Comparison of ENCODE assay signal across 16 cellular contexts in the genomic region with DNA sequence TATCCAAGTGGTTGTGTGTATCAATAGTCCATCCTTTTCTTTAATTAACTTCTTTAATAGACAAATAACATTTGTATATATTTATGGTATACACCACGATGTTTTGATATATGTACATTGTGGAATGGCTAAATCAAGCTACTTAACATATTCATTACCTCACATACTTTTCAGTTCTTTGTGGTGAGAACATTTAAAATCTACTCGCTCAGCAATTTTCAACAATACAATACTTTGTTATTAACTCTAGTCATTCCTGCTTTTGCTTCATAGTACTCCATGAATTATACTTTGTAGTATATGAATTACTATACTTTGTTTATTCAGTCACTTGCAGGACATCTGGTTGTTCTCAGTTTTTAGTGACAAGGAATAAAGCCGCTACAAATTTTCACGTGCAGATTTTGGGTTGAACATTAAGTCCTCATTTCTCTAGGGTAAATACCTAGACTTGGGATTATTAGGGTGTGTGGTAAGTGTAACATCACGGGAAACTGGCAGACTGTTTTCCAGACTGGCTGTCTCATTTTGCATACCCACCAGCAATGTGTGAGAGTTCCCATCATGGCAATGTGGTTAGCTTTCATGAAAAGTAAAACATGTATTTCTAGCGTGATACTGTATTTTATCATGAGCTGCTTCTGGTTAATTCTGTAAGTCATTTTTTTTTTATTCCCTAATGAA.
"Had no signal": no experiment of that assay in that cellular context is flagged by ENCODE, and none has a peak within 500 bp of the region (broad histone marks: within the 10 kb centered on the region; RNA-seq: fewer than 3 reads in every experiment).

No MANE protein-coding gene starts in this region.

- H3K4me1 ChIP-seq: colonic mucosa, esophagus muscularis mucosa, gastrocnemius medialis, uterus had no signal

- H3K9me3 ChIP-seq: colonic mucosa, esophagus muscularis mucosa, gastrocnemius medialis, stomach, uterus had no signal

- H3K27me3 ChIP-seq: colonic mucosa, esophagus muscularis mucosa, gastrocnemius medialis, stomach, uterus had no signal

- FAIRE-seq: bronchial epithelial cell, islet of Langerhans had no signal

- ATAC-seq: activated CD4-positive, alpha-beta T cell treated with anti-CD3 and anti-CD28 coated beads for 36 hours; gastrocnemius medialis had no signal

- H3K36me3 ChIP-seq: colonic mucosa, esophagus muscularis mucosa, gastrocnemius medialis, stomach, uterus had no signal

- DNase-seq: activated B cell treated with CpG ODN at 0.5 μM for 24 hours; activated CD4-positive, alpha-beta T cell treated with anti-CD3 and anti-CD28 coated beads for 36 hours; activated CD4-positive, alpha-beta T cell treated with anti-CD3 and anti-CD28 coated beads, Interleukin-2, amount 50 U/mL, for 48 hours; activated naive CD4-positive, alpha-beta T cell treated with Interleukin-2 at 50 U/mL for 16 hours; activated naive CD8-positive, alpha-beta T cell treated with anti-CD3 and anti-CD28 coated beads for 36 hours; activated T-cell treated with anti-CD3 and anti-CD28 coated beads, Interleukin-2, amount 50 U/mL, for 48 hours; colonic mucosa; gastrocnemius medialis; nephron progenitor cell; stomach; T1000; trophoblast cell; uterus had no signal

- H3K4me3 ChIP-seq: colonic mucosa, esophagus muscularis mucosa, gastrocnemius medialis, stomach, uterus had no signal

- H3K27ac ChIP-seq: colonic mucosa, esophagus muscularis mucosa, gastrocnemius medialis, stomach, uterus had no signal
